ENCODE assay signal across 21 cellular contexts in genomic region chr3:119781330-119782198, GRCh38. TPM values are rescaled to one million over a fixed set of nuclear protein-coding genes. Genes with fewer than 3 reads are reported as not detected.
DNase-seq lines count a peak whose midpoint lies in the region; ATAC-seq and TF ChIP-seq lines count a peak whose summit lies in the region.
"Had no signal": no experiment of that assay in that cellular context is flagged by ENCODE, and none has a peak within 500 bp of the region (broad histone marks: within the 10 kb centered on the region; RNA-seq: fewer than 3 reads in every experiment).

TSS of gene NR1I2 (plus strand) at chr3:119782101.

- H3K4me3 Mint-ChIP-seq in chondrocyte (ENCODE audit: unreplicated experiment), result no peak within 1 kb of the TSS

- peaks cover under 1% of the 10 kb centered on the region for H3K9me3 Mint-ChIP-seq in chondrocyte (ENCODE audit: low read depth)

- TF ChIP-seq CTCF in right lobe of liver (IDR thresholded peaks at IDR 0.05) (peak in 2 of 4 donors; percentile 17 to 27), chondrocyte (IDR thresholded peaks at IDR 0.05) (no peak)

- peaks cover 0 to 4% (median 1%) of the 10 kb centered on the region in 4 donors for H3K4me1 ChIP-seq in right lobe of liver
- H3K4me1 ChIP-seq: gastroesophageal sphincter had no signal

- intact Hi-C loops in right lobe of liver (cut with DNase I), result no loop called here

- peaks cover 4% of the 10 kb centered on the region for H3K4me1 Mint-ChIP-seq in chondrocyte (ENCODE audit: low read depth)

- no peaks in the 10 kb centered on the region for H3K27me3 ChIP-seq in right lobe of liver
- H3K27me3 ChIP-seq: gastroesophageal sphincter had no signal

- no peaks in the 10 kb centered on the region for H3K9me3 ChIP-seq in right lobe of liver

- ATAC-seq in right lobe of liver, result peak; percentile 59 to 67 (median 64)
- no peak for ATAC-seq in GM19455 (IDR thresholded peaks at IDR 0.05; ENCODE audit: unreplicated experiment)
- ATAC-seq: gastroesophageal sphincter, sciatic nerve had no signal

- DNase-seq in NCI-H2107 treated with DMSO at 0.1 percent for 48 hours (lab: John Stamatoyannopoulos, UW; ENCODE audit: unreplicated experiment), result peak; percentile 29
- no peak for DNase-seq in NCI-H2107 (lab: John Stamatoyannopoulos, UW)
- peak; percentile 26 for DNase-seq in OCI-M1 (lab: John Stamatoyannopoulos, UW)
- peak in 1 of 3 donors; percentile 68 for DNase-seq in right lobe of liver
- no peak for DNase-seq in Ammon's horn (ENCODE audit: low spot score)
- DNase-seq in NCI-H2196 treated with DMSO at 0.1 percent for 48 hours (lab: John Stamatoyannopoulos, UW; ENCODE audit: unreplicated experiment), result no peak
- no peak for DNase-seq in chondrocyte (ENCODE audit: low spot score)
- DNase-seq: activated CD4-positive, CD25-positive, alpha-beta regulatory T cell treated with anti-CD3 and anti-CD28 coated beads, Interleukin-2, amount 50 U/mL, for 72 hours; activated gamma-delta T cell treated with Interleukin-2 at 50 U/mL for 16 hours; anterior cingulate cortex; C1 segment of cervical spinal cord; HCEC 1CT; NCI-H187; NCI-H69; stimulated activated CD4-positive, alpha-beta T cell treated with anti-CD3 and anti-CD28 coated beads, Interleukin-2, amount 100 ng/mL, for 48 hours had no signal

- peak within 1 kb of the TSS; percentile 29 to 73 (median 63) for H3K4me3 ChIP-seq in right lobe of liver
- H3K4me3 ChIP-seq: gastroesophageal sphincter had no signal

- peak; percentile 76 for TF ChIP-seq POLR2A in right lobe of liver (IDR thresholded peaks at IDR 0.05)

- 25% methylated on average over 9 of the region's 10 CpGs for WGBS in right lobe of liver (ENCODE audit: insufficient coverage, low coverage, low lambda C conversion rate, missing lambda C conversion rate)

- H3K27ac Mint-ChIP-seq in chondrocyte (ENCODE audit: unreplicated experiment), result no peak within 1 kb of the TSS

- H3K27ac ChIP-seq in right lobe of liver, result peak within 1 kb of the TSS; percentile 55 to 86 (median 78)
- H3K27ac ChIP-seq: gastroesophageal sphincter had no signal

- H3K36me3 Mint-ChIP-seq in chondrocyte (ENCODE audit: low read depth), result no peaks in the 10 kb centered on the region

- H3K27me3 Mint-ChIP-seq in chondrocyte (ENCODE audit: low read depth), result no peaks in the 10 kb centered on the region

- H3K36me3 ChIP-seq in right lobe of liver, result no peaks in the 10 kb centered on the region
- H3K36me3 ChIP-seq: gastroesophageal sphincter had no signal

RNA-seq across cellular contexts. Expression of gene NR1I2, which starts in this region (rescaled TPM):
- total RNA-seq in right lobe of liver, result 100 to 1,000 TPM in 3 of 6 experiments, 10 to 100 TPM in 3; 24.9 to 188 (median 91.4) TPM
- total RNA-seq in chondrocyte, result not detected in 3 replicates
- total RNA-seq: A172; gastroesophageal sphincter; lung microvascular endothelial cell; sciatic nerve; T-helper 1 cell treated with Interleukin-12 subunit alpha and Interleukin-12 subunit beta and Interleukin-4 antibody, amounts not matched to agents 30 ng/mL and 1 ng/mL, for 36 hours had no signal

Comparison
In these comparisons a context has a peak if more than half of its experiments do, and no peak if none do; other contexts are left out.
1. RNA of gene NR1I2 (total RNA-seq): 24.9 to 188 TPM in right lobe of liver; not detected in chondrocyte; every median in the first group is over 10 times any median in the second.
2. DNase-seq: peak in NCI-H2107 treated with DMSO at 0.1 percent for 48 hours (single experiment) and OCI-M1 (single experiment); none in NCI-H2107 (single experiment), Ammon's horn (single experiment), NCI-H2196 treated with DMSO at 0.1 percent for 48 hours (single experiment) and chondrocyte (single experiment).